In genomic region chr10:133439517-133440461, GRCh38 we compare ENCODE assay signal across 16 cellular contexts. TPM values are rescaled to one million over a fixed set of nuclear protein-coding genes. Genes with fewer than 3 reads are reported as not detected.
"Had no signal": no experiment of that assay in that cellular context is flagged by ENCODE, and none has a peak within 500 bp of the region (broad histone marks: within the 10 kb centered on the region; RNA-seq: fewer than 3 reads in every experiment).

No MANE protein-coding gene starts in this region.

- H3K4me3 ChIP-seq: ovary, SJSA1, smooth muscle cell had no signal

- H3K9me3 Mint-ChIP-seq: activated T-helper 2 cell treated with anti-CD3 and anti-CD28 coated beads, Interferon-gamma antibody, Interleukin-2, Interleukin-4, amounts not matched to agents 10 μg/mL and 5 μg/mL and 100 μg/mL, durations not matched to agents 14 hours and 24 hours and 36 hours had no signal

- H3K4me3 Mint-ChIP-seq: activated naive CD8-positive, alpha-beta T cell had no signal

- H3K4me1 ChIP-seq: foreskin keratinocyte, SJSA1 had no signal

- H3K9me3 ChIP-seq: ovary had no signal

- H3K27ac ChIP-seq: brain microvascular endothelial cell, foreskin keratinocyte, ovary, SJSA1 had no signal

- H3K4me2 ChIP-seq: smooth muscle cell had no signal

- H3K27ac Mint-ChIP-seq: activated naive CD8-positive, alpha-beta T cell; activated T-helper 2 cell treated with anti-CD3 and anti-CD28 coated beads, Interferon-gamma antibody, Interleukin-2, Interleukin-4, amounts not matched to agents 10 μg/mL and 5 μg/mL and 100 μg/mL, durations not matched to agents 14 hours and 24 hours and 36 hours had no signal

- H3K36me3 ChIP-seq: brain microvascular endothelial cell, ovary, SJSA1 had no signal

- DNase-seq: activated CD4-positive, alpha-beta T cell treated with anti-CD3 and anti-CD28 coated beads for 48 hours; activated T-cell treated with anti-CD3 and anti-CD28 coated beads for 4 hours; amygdala; foreskin keratinocyte; left colon; mesenchymal stem cell; retina; stimulated activated naive CD4-positive, alpha-beta T cell; T1000 had no signal

- H3K27me3 ChIP-seq: brain microvascular endothelial cell, foreskin keratinocyte, ovary, SJSA1 had no signal

RNA-seq across cellular contexts. Expression of gene SPRN, which starts 15.4 kb away (rescaled TPM):
- total RNA-seq: activated CD8-positive, alpha-beta memory T cell treated with anti-CD3 and anti-CD28 coated beads for 36 hours; activated T-helper 2 cell treated with anti-CD3 and anti-CD28 coated beads, Interferon-gamma antibody, Interleukin-2, Interleukin-4, amounts not matched to agents 10 μg/mL and 5 μg/mL and 100 μg/mL, durations not matched to agents 14 hours and 24 hours and 36 hours; foreskin keratinocyte; left colon; SJSA1 had no signal
- polyA plus RNA-seq: foreskin keratinocyte had no signal
